Comparison of ENCODE assay signal across 23 cellular contexts in genomic region chr1:114011796-114012195, GRCh38.
"Had no signal": no experiment of that assay in that cellular context is flagged by ENCODE, and none has a peak within 500 bp of the region (broad histone marks: within the 10 kb centered on the region; RNA-seq: fewer than 3 reads in every experiment).

No MANE protein-coding gene starts in this region.

- H3K4me1 ChIP-seq: parathyroid adenoma, prostate gland, right lobe of liver, spleen, testis, tibial nerve had no signal

- H3K9me3 ChIP-seq: prostate gland, right lobe of liver, spleen, testis, tibial nerve had no signal

- H3K9ac ChIP-seq: parathyroid adenoma had no signal

- H3K4me3 Mint-ChIP-seq: nephron; stimulated activated memory B cell treated with anti-CD40 and anti-IgM and Interleukin-4, amounts not matched to agents 10 μg/mL and 1 μg/mL and 100 μg/mL, for 72 hours; stimulated activated naive CD8-positive, alpha-beta T cell treated with anti-CD3 and anti-CD28 coated beads, Interleukin-15, Interleukin-2, amounts not matched to agents 100 ng/mL and 50 ng/mL, for 24 hours had no signal

- H3K4me3 ChIP-seq: hepatocyte, lung, prostate gland, right lobe of liver, spleen, testis, tibial nerve had no signal

- H3K4me2 ChIP-seq: hepatocyte had no signal

- H2AFZ ChIP-seq: hepatocyte, parathyroid adenoma had no signal

- H3K9me3 Mint-ChIP-seq: nephron; stimulated activated naive CD8-positive, alpha-beta T cell treated with anti-CD3 and anti-CD28 coated beads, Interleukin-15, Interleukin-2, amounts not matched to agents 100 ng/mL and 50 ng/mL, for 24 hours had no signal

- H3K27me3 ChIP-seq: hepatocyte, right lobe of liver, testis, tibial nerve had no signal

- H3K4me1 Mint-ChIP-seq: naive B cell; stimulated activated memory B cell treated with anti-CD40 and anti-IgM and Interleukin-4, amounts not matched to agents 10 μg/mL and 1 μg/mL and 100 μg/mL, for 72 hours had no signal

- H3K27ac ChIP-seq: hepatocyte, parathyroid adenoma, prostate gland, right lobe of liver, spleen, testis, tibial nerve had no signal

- H3K27ac Mint-ChIP-seq: nephron; stimulated activated memory B cell treated with anti-CD40 and anti-IgM and Interleukin-4, amounts not matched to agents 10 μg/mL and 1 μg/mL and 100 μg/mL, for 72 hours; stimulated activated naive CD8-positive, alpha-beta T cell treated with anti-CD3 and anti-CD28 coated beads, Interleukin-15, Interleukin-2, amounts not matched to agents 100 ng/mL and 50 ng/mL, for 24 hours had no signal

- H3K79me2 ChIP-seq: hepatocyte, parathyroid adenoma had no signal

- H3K36me3 ChIP-seq: prostate gland, right lobe of liver, spleen, tibial nerve had no signal

- H3K36me3 Mint-ChIP-seq: naive B cell; stimulated activated memory B cell treated with anti-CD40 and anti-IgM and Interleukin-4, amounts not matched to agents 10 μg/mL and 1 μg/mL and 100 μg/mL, for 72 hours had no signal

- DNase-seq: cortex of kidney; effector memory CD4-positive, alpha-beta T cell; foreskin melanocyte; head of caudate nucleus; left colon; left ventricle myocardium superior; mesendoderm; naive B cell; occipital lobe; right lobe of liver; spleen; stimulated activated CD4-positive, alpha-beta T cell treated with anti-CD3 and anti-CD28 coated beads, Interleukin-15, amount 100 ng/mL, for 24 hours; stimulated activated CD4-positive, alpha-beta T cell treated with anti-CD3 and anti-CD28 coated beads, Interleukin-1b, Interleukin-23, amount 100 ng/mL, for 48 hours; stimulated activated CD4-positive, alpha-beta T cell treated with anti-CD3 and anti-CD28 coated beads, Interleukin-4, amount 100 ng/mL, for 24 hours; testis had no signal
